8 cellular contexts compared by ENCODE assay signal in the genomic region with DNA sequence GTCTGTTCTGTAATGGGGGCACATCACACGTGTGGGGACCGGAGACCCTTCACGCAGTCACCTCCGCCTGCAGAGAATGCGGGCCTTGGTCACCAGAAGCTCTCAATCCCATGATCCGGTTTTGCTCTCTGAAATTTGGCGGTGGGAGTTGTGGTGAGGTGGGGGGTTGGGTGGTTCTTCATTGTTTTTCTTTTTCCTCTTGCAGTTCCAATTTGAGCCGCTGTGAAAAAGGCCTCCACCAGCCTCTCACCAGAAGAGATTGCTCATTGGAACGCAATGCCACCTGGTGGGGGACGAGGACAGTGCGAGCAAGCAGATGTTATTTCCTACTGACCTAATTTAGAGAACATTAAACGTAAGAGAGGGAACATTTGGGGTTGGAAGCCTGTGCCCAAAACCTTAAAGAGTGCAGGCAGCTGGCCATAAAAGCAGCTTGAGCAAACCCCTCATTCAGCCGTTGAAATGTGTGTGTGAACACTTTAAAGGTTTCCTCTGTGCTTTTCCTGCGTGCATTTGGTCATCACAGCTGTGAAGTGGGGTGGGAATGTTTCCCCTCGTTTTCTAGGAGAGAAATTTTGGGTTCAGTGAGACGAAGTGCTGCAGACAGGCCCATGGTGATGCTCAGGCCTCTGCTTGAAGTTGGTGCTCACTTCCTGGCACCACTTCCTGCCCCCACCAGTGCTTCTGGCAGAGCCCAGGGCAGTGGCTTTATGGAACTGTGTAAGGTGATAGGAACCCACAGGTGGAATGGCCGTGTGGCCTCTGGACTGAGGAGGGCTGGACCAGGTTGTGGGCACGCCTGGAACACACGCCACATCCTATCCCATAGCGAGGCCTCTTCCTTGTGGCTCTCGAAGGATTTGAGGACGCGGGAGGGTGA.
DNase-seq lines count a peak whose midpoint lies in the region; TF ChIP-seq lines count a peak whose summit lies in the region.

No MANE protein-coding gene starts in this region.

- H3K27me3 ChIP-seq in H7 (ENCODE audit: control insufficient read depth, insufficient read depth, low read length) (no peaks in the 10 kb centered on the region), parathyroid adenoma (ENCODE audit: control insufficient read depth, insufficient read depth, low read length) (no peaks in the 10 kb centered on the region), tibial artery (no peaks in the 10 kb centered on the region)

- intact Hi-C loops in tibial artery (cut with DNase I; ENCODE audit: low total_unique reads) = loop anchor here (5.0 to 10.0 kb wide), 4 partner anchors 50 to 400 kb away; a partner anchor contains a TSS

- no peaks in the 10 kb centered on the region; the same call in 1 of the 2 replicates for H3K36me3 ChIP-seq in H7 (replicated peaks; ENCODE audit: control insufficient read depth, insufficient read depth, low read length)
- no peaks in the 10 kb centered on the region; the same call in 1 of the 2 replicates for H3K36me3 ChIP-seq in SK-N-MC (ENCODE audit: insufficient read depth, low read length)
- H3K36me3 ChIP-seq in parathyroid adenoma (ENCODE audit: control insufficient read depth, insufficient read depth, low read length) = no peaks in the 10 kb centered on the region
- peaks cover 0 to 16% (median 12%) of the 10 kb centered on the region in 3 donors for H3K36me3 ChIP-seq in tibial artery

- H3K36me3 Mint-ChIP-seq in activated naive CD4-positive, alpha-beta T cell treated with anti-CD3 and anti-CD28 coated beads, Interleukin-2, amount 50 U/mL, for 24 hours = peaks cover 4% of the 10 kb centered on the region

- peak overlapping the region; percentile 38 for H3K4me2 ChIP-seq in parathyroid adenoma (ENCODE audit: low read length)

- H3K27me3 Mint-ChIP-seq in activated naive CD4-positive, alpha-beta T cell treated with anti-CD3 and anti-CD28 coated beads, Interleukin-2, amount 50 U/mL, for 24 hours = no peaks in the 10 kb centered on the region

- no peak overlapping the region for H3K4me3 ChIP-seq in H7 (ENCODE audit: insufficient read depth, low read depth, low read length)
- H3K4me3 ChIP-seq in SK-N-MC = no peak overlapping the region
- H3K4me3 ChIP-seq in parathyroid adenoma (ENCODE audit: low read depth, low read length) = no peak overlapping the region
- H3K4me3 ChIP-seq in tibial artery = no peak overlapping the region

- no peaks in the 10 kb centered on the region for H3K79me2 ChIP-seq in parathyroid adenoma

- H2AFZ ChIP-seq in parathyroid adenoma = no peak overlapping the region

- H3K4me3 Mint-ChIP-seq in activated naive CD4-positive, alpha-beta T cell treated with anti-CD3 and anti-CD28 coated beads, Interleukin-2, amount 50 U/mL, for 24 hours = peak overlapping the region; percentile 45

- H3K9me3 Mint-ChIP-seq in activated naive CD4-positive, alpha-beta T cell treated with anti-CD3 and anti-CD28 coated beads, Interleukin-2, amount 50 U/mL, for 24 hours = no peaks in the 10 kb centered on the region

- no peak overlapping the region for H3K27ac ChIP-seq in SK-N-MC
- H3K27ac ChIP-seq in parathyroid adenoma = no peak overlapping the region
- no peak overlapping the region for H3K27ac ChIP-seq in tibial artery

- H3K4me1 Mint-ChIP-seq in activated naive CD4-positive, alpha-beta T cell treated with anti-CD3 and anti-CD28 coated beads, Interleukin-2, amount 50 U/mL, for 24 hours = peaks cover 42% of the 10 kb centered on the region

- peak overlapping the region; percentile 1 for H3K27ac Mint-ChIP-seq in activated naive CD4-positive, alpha-beta T cell treated with anti-CD3 and anti-CD28 coated beads, Interleukin-2, amount 50 U/mL, for 24 hours

- TF ChIP-seq CTCF in parathyroid adenoma (IDR thresholded peaks at IDR 0.05) = peak; percentile 98
- peak; percentile 96 to 99 for TF ChIP-seq CTCF in tibial artery (IDR thresholded peaks at IDR 0.05)

- H3K4me1 ChIP-seq in parathyroid adenoma (no peaks in the 10 kb centered on the region), tibial artery (peaks cover 0 to 19% (median 7%) of the 10 kb centered on the region in 4 donors)

- H3K9me3 ChIP-seq in SK-N-MC (ENCODE audit: low read depth, low read length) (no peaks in the 10 kb centered on the region), parathyroid adenoma (ENCODE audit: control insufficient read depth, low read length) (no peaks in the 10 kb centered on the region), tibial artery (no peaks in the 10 kb centered on the region)

- H3K9ac ChIP-seq in SK-N-MC (ENCODE audit: insufficient read length) (no peak overlapping the region), parathyroid adenoma (no peak overlapping the region)

- DNase-seq in GF-D8 (lab: John Stamatoyannopoulos, UW) (peak; percentile 55), H7 (peak; percentile 90), M059J (ENCODE audit: low read depth) (peak; percentile 82), SK-N-MC (ENCODE audit: low read depth, low spot score) (peak; percentile 78), glomerular visceral epithelial cell (ENCODE audit: extremely low spot score) (peak; percentile 86), tibial artery (peak; percentile 84 to 91)
